29 cellular contexts compared by ENCODE assay signal in genomic region chr6:24569811-24570210, GRCh38.
"Had no signal": no experiment of that assay in that cellular context is flagged by ENCODE, and none has a peak within 500 bp of the region (broad histone marks: within the 10 kb centered on the region; RNA-seq: fewer than 3 reads in every experiment).

No MANE protein-coding gene starts in this region.

- H3K4me3 ChIP-seq: stomach, suprapubic skin, testis, thoracic aorta, thyroid gland, tibial artery, tibial nerve, transverse colon, upper lobe of left lung, upper lobe of right lung, uterus, vagina had no signal

- DNase-seq: stimulated activated CD4-positive, alpha-beta T cell treated with anti-CD3 and anti-CD28 coated beads, Interleukin-2, amount 100 ng/mL, for 48 hours; stimulated activated CD4-positive, alpha-beta T cell treated with anti-CD3 and anti-CD28 coated beads, Interleukin-4, amount 100 ng/mL, for 1 hour; stimulated activated CD4-positive, alpha-beta T cell treated with anti-CD3 and anti-CD28 coated beads, Interleukin-4, amount 100 ng/mL, for 24 hours; stimulated activated CD4-positive, alpha-beta T cell treated with anti-CD3 and anti-CD28 coated beads, Interleukin-4, amount 100 ng/mL, for 4 hours; stimulated activated CD8-positive, alpha-beta memory T cell treated with anti-CD3 and anti-CD28 coated beads, Interleukin-4, amount 100 ng/mL, for 48 hours; stimulated activated naive B cell treated with anti-CD40 and anti-IgM and Interleukin-4, amounts not matched to agents 10 μg/mL and 1 μg/mL and 100 μg/mL, for 72 hours; stimulated activated naive CD4-positive, alpha-beta T cell; stimulated activated naive CD4-positive, alpha-beta T cell treated with Interleukin-2 at 50 U/mL for 16 hours; stimulated activated naive CD8-positive, alpha-beta T cell treated with anti-CD3 and anti-CD28 coated beads, Interleukin-15, amount 100 ng/mL, for 72 hours; stimulated activated naive CD8-positive, alpha-beta T cell treated with anti-CD3 and anti-CD28 coated beads, Interleukin-15, Interleukin-2, amounts not matched to agents 100 U/mL and 50 U/mL, for 24 hours; stomach; substantia nigra; testis; thyroid gland; tibial artery; transverse colon; trophoblast cell; upper lobe of left lung; upper lobe of right lung; uterus had no signal

- H3K4me1 ChIP-seq: stomach, suprapubic skin, testis, thyroid gland, tibial artery, tibial nerve, transverse colon, upper lobe of left lung, upper lobe of right lung, uterus, vagina had no signal

- FAIRE-seq: urothelium cell line had no signal

- H3K9me3 ChIP-seq: stomach, suprapubic skin, testis, thoracic aorta, thyroid gland, tibial artery, tibial nerve, transverse colon, upper lobe of left lung, upper lobe of right lung, uterus, vagina had no signal

- ATAC-seq: stimulated activated effector memory CD8-positive, alpha-beta T cell treated with anti-CD3 and anti-CD28 coated beads, Interleukin-12 subunit alpha, Interleukin-12 subunit beta, amount 100 ng/mL, for 72 hours; stimulated activated memory B cell treated with anti-CD40 and anti-IgM and Interleukin-4, amounts not matched to agents 10 μg/mL and 1 μg/mL and 100 μg/mL, for 72 hours; stimulated activated naive B cell treated with anti-CD40 and anti-IgM and Interleukin-4, amounts not matched to agents 10 μg/mL and 1 μg/mL and 100 μg/mL, for 72 hours; stimulated activated naive CD8-positive, alpha-beta T cell treated with anti-CD3 and anti-CD28 coated beads, Interleukin-15, amount 100 ng/mL, for 72 hours; stimulated activated naive CD8-positive, alpha-beta T cell treated with anti-CD3 and anti-CD28 coated beads, Interleukin-15, Interleukin-2, amounts not matched to agents 100 U/mL and 50 U/mL, for 24 hours; upper lobe of right lung had no signal

- H3K4me1 Mint-ChIP-seq: stimulated activated effector memory CD8-positive, alpha-beta T cell treated with anti-CD3 and anti-CD28 coated beads, Interleukin-12 subunit alpha, Interleukin-12 subunit beta, amount 100 ng/mL, for 72 hours; stimulated activated memory B cell treated with anti-CD40 and anti-IgM and Interleukin-4, amounts not matched to agents 10 μg/mL and 1 μg/mL and 100 μg/mL, for 72 hours; stimulated activated naive CD8-positive, alpha-beta T cell treated with anti-CD3 and anti-CD28 coated beads, Interleukin-15, amount 100 ng/mL, for 72 hours had no signal

- H3K9me3 Mint-ChIP-seq: stimulated activated effector memory CD8-positive, alpha-beta T cell treated with anti-CD3 and anti-CD28 coated beads, Interleukin-12 subunit alpha, Interleukin-12 subunit beta, amount 100 ng/mL, for 72 hours; stimulated activated memory B cell treated with anti-CD40 and anti-IgM and Interleukin-4, amounts not matched to agents 10 μg/mL and 1 μg/mL and 100 μg/mL, for 72 hours; stimulated activated naive B cell treated with anti-CD40 and anti-IgM and Interleukin-4, amounts not matched to agents 10 μg/mL and 1 μg/mL and 100 μg/mL, for 72 hours; stimulated activated naive CD8-positive, alpha-beta T cell treated with anti-CD3 and anti-CD28 coated beads, Interleukin-15, amount 100 ng/mL, for 72 hours; stimulated activated naive CD8-positive, alpha-beta T cell treated with anti-CD3 and anti-CD28 coated beads, Interleukin-15, Interleukin-2, amounts not matched to agents 100 ng/mL and 50 ng/mL, for 24 hours; type B pancreatic cell had no signal

- H3K36me3 Mint-ChIP-seq: stimulated activated effector memory CD8-positive, alpha-beta T cell treated with anti-CD3 and anti-CD28 coated beads, Interleukin-12 subunit alpha, Interleukin-12 subunit beta, amount 100 ng/mL, for 72 hours; stimulated activated memory B cell treated with anti-CD40 and anti-IgM and Interleukin-4, amounts not matched to agents 10 μg/mL and 1 μg/mL and 100 μg/mL, for 72 hours; stimulated activated naive B cell treated with anti-CD40 and anti-IgM and Interleukin-4, amounts not matched to agents 10 μg/mL and 1 μg/mL and 100 μg/mL, for 72 hours; type B pancreatic cell had no signal

- H3K27me3 Mint-ChIP-seq: stimulated activated memory B cell treated with anti-CD40 and anti-IgM and Interleukin-4, amounts not matched to agents 10 μg/mL and 1 μg/mL and 100 μg/mL, for 72 hours; stimulated activated naive CD8-positive, alpha-beta T cell treated with anti-CD3 and anti-CD28 coated beads, Interleukin-15, amount 100 ng/mL, for 72 hours; stimulated activated naive CD8-positive, alpha-beta T cell treated with anti-CD3 and anti-CD28 coated beads, Interleukin-15, Interleukin-2, amounts not matched to agents 100 ng/mL and 50 ng/mL, for 24 hours; type B pancreatic cell had no signal

- H3K27me3 ChIP-seq: stomach, suprapubic skin, testis, thyroid gland, tibial nerve, transverse colon, upper lobe of left lung, upper lobe of right lung, uterus, vagina had no signal

- H3K36me3 ChIP-seq: stomach, suprapubic skin, thoracic aorta, thyroid gland, tibial artery, tibial nerve, transverse colon, upper lobe of left lung, upper lobe of right lung, uterus, vagina had no signal

- H3K27ac ChIP-seq: stomach, suprapubic skin, testis, thoracic aorta, thyroid gland, tibial artery, tibial nerve, transverse colon, upper lobe of left lung, upper lobe of right lung, uterus, vagina had no signal

- H3K27ac Mint-ChIP-seq: stimulated activated effector memory CD8-positive, alpha-beta T cell treated with anti-CD3 and anti-CD28 coated beads, Interleukin-12 subunit alpha, Interleukin-12 subunit beta, amount 100 ng/mL, for 72 hours; stimulated activated memory B cell treated with anti-CD40 and anti-IgM and Interleukin-4, amounts not matched to agents 10 μg/mL and 1 μg/mL and 100 μg/mL, for 72 hours; stimulated activated naive B cell treated with anti-CD40 and anti-IgM and Interleukin-4, amounts not matched to agents 10 μg/mL and 1 μg/mL and 100 μg/mL, for 72 hours; stimulated activated naive CD8-positive, alpha-beta T cell treated with anti-CD3 and anti-CD28 coated beads, Interleukin-15, Interleukin-2, amounts not matched to agents 100 ng/mL and 50 ng/mL, for 24 hours; type B pancreatic cell had no signal

- H3K4me3 Mint-ChIP-seq: stimulated activated effector memory CD8-positive, alpha-beta T cell treated with anti-CD3 and anti-CD28 coated beads, Interleukin-12 subunit alpha, Interleukin-12 subunit beta, amount 100 ng/mL, for 72 hours; stimulated activated memory B cell treated with anti-CD40 and anti-IgM and Interleukin-4, amounts not matched to agents 10 μg/mL and 1 μg/mL and 100 μg/mL, for 72 hours; stimulated activated naive B cell treated with anti-CD40 and anti-IgM and Interleukin-4, amounts not matched to agents 10 μg/mL and 1 μg/mL and 100 μg/mL, for 72 hours; stimulated activated naive CD8-positive, alpha-beta T cell treated with anti-CD3 and anti-CD28 coated beads, Interleukin-15, amount 100 ng/mL, for 72 hours; stimulated activated naive CD8-positive, alpha-beta T cell treated with anti-CD3 and anti-CD28 coated beads, Interleukin-15, Interleukin-2, amounts not matched to agents 100 ng/mL and 50 ng/mL, for 24 hours; type B pancreatic cell had no signal
